ENCODE assay signal across 8 cellular contexts in the genomic region with DNA sequence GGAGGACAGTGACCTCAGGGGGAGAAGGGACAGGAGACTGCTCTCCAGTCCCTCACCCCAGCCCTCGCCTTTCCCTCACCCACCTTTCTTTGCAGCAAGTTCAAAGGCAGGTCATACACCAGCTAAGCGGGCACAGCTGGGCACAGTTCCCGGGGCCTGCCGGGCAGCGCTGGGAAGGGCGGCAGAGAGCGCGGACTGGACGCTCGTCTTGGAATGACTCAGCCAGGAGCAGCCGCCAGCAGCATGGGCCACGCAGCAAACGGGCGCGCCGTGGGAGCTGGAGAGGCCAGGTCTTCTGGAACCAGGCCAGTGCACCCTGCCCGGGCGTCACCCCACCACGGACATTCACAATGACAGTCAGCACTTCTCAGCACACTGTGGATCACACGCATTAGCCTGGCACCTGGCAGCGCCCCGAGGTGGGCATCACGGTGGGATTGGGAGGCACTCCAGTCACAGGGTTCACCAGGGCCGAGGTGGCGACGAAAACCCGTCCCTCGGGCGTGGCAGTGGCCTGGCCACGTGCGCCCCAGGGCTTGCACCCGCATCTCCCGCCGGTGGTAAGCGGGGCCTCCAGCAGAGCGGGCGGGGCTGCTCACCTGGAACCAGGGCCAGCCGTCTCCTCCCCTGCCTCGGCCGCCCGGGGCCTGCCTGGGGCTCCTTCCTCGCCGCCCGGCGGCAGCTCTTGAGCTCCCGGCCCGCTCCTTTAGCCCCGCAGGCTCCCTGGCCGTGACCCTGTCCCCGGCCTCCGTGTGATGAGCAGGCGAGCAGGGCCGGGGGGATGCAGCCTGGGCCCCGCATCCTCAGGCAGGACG. TPM values are rescaled to one million over a fixed set of nuclear protein-coding genes. Genes with fewer than 3 reads are reported as not detected.
DNase-seq lines count a peak whose midpoint lies in the region; ATAC-seq and TF ChIP-seq lines count a peak whose summit lies in the region.

No MANE protein-coding gene starts in this region.

- no peaks in the 10 kb centered on the region for H3K9me3 ChIP-seq in BE2C

- no peaks in the 10 kb centered on the region for H3K4me1 ChIP-seq in BE2C

- DNase-seq in BE2C (peak; percentile 43), HT-29 (ENCODE audit: low spot score) (peak; percentile 65), amniotic epithelial cell (ENCODE audit: low read depth) (peak; percentile 57), hepatic stellate cell (ENCODE audit: low spot score) (peak; percentile 70), putamen (ENCODE audit: low spot score) (peak; percentile 39), middle frontal gyrus (ENCODE audit: extremely low spot score, low spot score) (no peak), COR-L47 (lab: John Stamatoyannopoulos, UW) (no peak)

- H3K36me3 ChIP-seq in BE2C: no peaks in the 10 kb centered on the region

- peak overlapping the region; percentile 63 for H3K4me3 ChIP-seq in BE2C (ENCODE audit: low read depth, low read length)

- peak; percentile 25 for ATAC-seq in GM19328 (IDR thresholded peaks at IDR 0.05; ENCODE audit: unreplicated experiment)

- TF ChIP-seq CTCF in BE2C (IDR thresholded peaks at IDR 0.05; ENCODE audit: low read depth, low read length): no peak

- H3K27me3 ChIP-seq in BE2C: peaks cover 12% of the 10 kb centered on the region; the same call in 1 of the 2 replicates

RNA-seq across cellular contexts. Expression of a gene that starts 29.0 kb away (rescaled TPM):
- polyA plus RNA-seq in BE2C (2012; ENCODE audit: insufficient read depth, insufficient read length, low read depth): not detected
- 0.10 TPM in 1 of 2 replicates, not detected in the other for total RNA-seq in HT-29 (2014; rRNA removed; shearing (Covaris generic))

RNA-seq across cellular contexts. Expression of a gene that starts 50.8 kb away (rescaled TPM):
- 5.8 TPM for polyA plus RNA-seq in BE2C (2012; ENCODE audit: insufficient read depth, insufficient read length, low read depth)
- 0.10 and 0.39 TPM in 2 replicates for total RNA-seq in HT-29 (2014; rRNA removed; shearing (Covaris generic))

Comparison
In these comparisons a context has a peak if more than half of its experiments do, and no peak if none do; other contexts are left out.
1. DNase-seq: peak in BE2C (single experiment), HT-29 (single experiment), amniotic epithelial cell (single experiment), hepatic stellate cell (single experiment) and putamen (single experiment); none in middle frontal gyrus (single experiment) and COR-L47 (single experiment).